In the genomic region with DNA sequence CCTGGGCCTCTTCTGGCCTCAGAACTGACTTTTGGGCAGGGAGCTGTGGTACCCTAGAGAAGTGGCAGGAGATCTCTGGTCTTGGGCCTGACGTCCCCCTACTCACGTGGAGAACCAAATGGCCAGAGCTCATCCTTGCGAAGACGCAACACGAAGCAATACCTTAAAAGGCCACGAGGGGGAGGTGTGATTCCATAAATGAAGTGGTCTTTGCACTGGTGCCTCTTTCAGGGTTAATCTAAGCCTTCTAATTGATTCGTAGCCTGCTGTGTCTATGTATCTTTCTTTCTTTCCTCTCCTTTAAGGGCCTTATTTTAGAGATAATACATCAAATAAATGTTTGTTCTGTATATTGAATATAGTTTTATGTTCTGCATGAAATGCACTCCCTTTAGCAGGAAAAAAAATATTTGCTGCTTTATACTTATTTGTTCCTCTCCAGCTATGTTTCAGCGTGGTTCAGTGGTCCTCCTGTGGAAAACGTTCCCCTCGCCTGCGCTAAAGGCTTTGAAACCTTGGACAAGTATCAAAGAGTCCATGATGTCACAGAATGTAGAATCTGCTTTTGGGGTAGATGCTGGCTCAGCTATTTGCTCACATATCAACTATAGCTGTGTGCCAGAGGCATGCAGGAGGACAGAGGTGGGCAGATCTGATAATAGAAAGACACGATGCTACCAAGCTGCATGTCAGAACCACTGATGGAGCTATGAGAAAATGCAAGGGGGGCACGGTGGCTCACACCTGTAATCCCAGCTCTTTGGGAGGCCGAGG, we compare ENCODE assay signal across 8 cellular contexts. TPM values are rescaled to one million over a fixed set of nuclear protein-coding genes. Genes with fewer than 3 reads are reported as not detected.
DNase-seq lines count a peak whose midpoint lies in the region; ATAC-seq and TF ChIP-seq lines count a peak whose summit lies in the region.

No MANE protein-coding gene starts in this region.

- no peak overlapping the region for H3K27ac ChIP-seq in coronary artery

- CTCF ChIA-PET in activated CD4-positive, alpha-beta T cell treated with anti-CD3 and anti-CD28 coated beads for 36 hours (lab: Charles Lee), result interaction anchor here (0.6 to 2.9 kb wide), 47 partner anchors 8 to 732 kb away, joined by 3 to 40 read pairs (median 4); a partner anchor contains a TSS

- 36 to 42% methylated on average over 14 of the region's 14 CpGs for WGBS in lower leg skin, 2 donors

- intact Hi-C loops in activated CD4-positive, alpha-beta T cell treated with anti-CD3 and anti-CD28 coated beads for 36 hours (cut with DNase I, micrococcal nuclease), result loop anchor here in 1 of 2 experiments (1.0 to 5.0 kb wide), 3 partner anchors 371 to 734 kb away; no protein-coding TSS in a partner anchor
- intact Hi-C loops in lower leg skin (cut with DNase I; ENCODE audit: low total_unique reads), result loop anchor here (10.0 kb wide), 1 partner anchor 370 kb away; no protein-coding TSS in a partner anchor

- H3K4me1 Mint-ChIP-seq in activated CD4-positive, alpha-beta T cell treated with anti-CD3 and anti-CD28 coated beads for 36 hours, result no peaks in the 10 kb centered on the region

- H3K4me3 ChIP-seq in coronary artery (no peak overlapping the region), lower leg skin (ENCODE audit: low read depth, poor library complexity, severe bottlenecking) (no peak overlapping the region)

- TF ChIP-seq CTCF in coronary artery (IDR thresholded peaks at IDR 0.05) (peak; percentile 83), lower leg skin (IDR thresholded peaks at IDR 0.05) (peak in 1 of 3 donors; percentile 18)

- in situ Hi-C loops in ACHN (cut with HindIII; ENCODE audit: low pct_ligation_motif_present, low pct_unique_long_range_greater_than_20kb, low sequenced_read_pairs), result no loop called here

- ATAC-seq in GM18519 (IDR thresholded peaks at IDR 0.05; ENCODE audit: low FRiP score, unreplicated experiment) (peak; percentile 82), HG03280 (IDR thresholded peaks at IDR 0.05; ENCODE audit: unreplicated experiment) (peak; percentile 87)
- peak; percentile 88 for ATAC-seq in activated CD4-positive, alpha-beta T cell treated with anti-CD3 and anti-CD28 coated beads for 36 hours

- H3K4me3 Mint-ChIP-seq in activated CD4-positive, alpha-beta T cell treated with anti-CD3 and anti-CD28 coated beads for 36 hours, result no peak overlapping the region

- H3K36me3 Mint-ChIP-seq in activated CD4-positive, alpha-beta T cell treated with anti-CD3 and anti-CD28 coated beads for 36 hours (ENCODE audit: low read depth), result no peaks in the 10 kb centered on the region

- H3K27me3 Mint-ChIP-seq in activated CD4-positive, alpha-beta T cell treated with anti-CD3 and anti-CD28 coated beads for 36 hours, result peaks cover 4% of the 10 kb centered on the region

- H3K27ac Mint-ChIP-seq in activated CD4-positive, alpha-beta T cell treated with anti-CD3 and anti-CD28 coated beads for 36 hours, result no peak overlapping the region

- no peak for TF ChIP-seq POLR2A in lower leg skin (IDR thresholded peaks at IDR 0.05)

- peaks cover 2% of the 10 kb centered on the region for H3K9me3 Mint-ChIP-seq in activated CD4-positive, alpha-beta T cell treated with anti-CD3 and anti-CD28 coated beads for 36 hours (ENCODE audit: low read depth)

- POLR2A ChIA-PET in activated CD4-positive, alpha-beta T cell treated with anti-CD3 and anti-CD28 coated beads for 36 hours (lab: Charles Lee), result interaction anchor here (0.6 kb wide), 1 partner anchor 231 kb away, joined by 3 read pairs; no protein-coding TSS in a partner anchor

- DNase-seq in ACHN, result peak; percentile 80
- peak; percentile 80 for DNase-seq in NCI-H460 (ENCODE audit: extremely low read depth, low read depth)
- peak; percentile 86 for DNase-seq in activated CD4-positive, alpha-beta T cell treated with anti-CD3 and anti-CD28 coated beads for 36 hours
- no peak for DNase-seq in coronary artery (ENCODE audit: low spot score)
- peak; percentile 58 to 90 for DNase-seq in lower leg skin (ENCODE audit: low spot score in 2 of 2)
- DNase-seq in stimulated activated CD8-positive, alpha-beta memory T cell treated with anti-CD3 and anti-CD28 coated beads, Interleukin-12 subunit alpha, Interleukin-12 subunit beta, amount 100 ng/mL, for 1 hour (ENCODE audit: low read depth), result peak; percentile 50

RNA-seq across cellular contexts. Expression of a gene that starts 41.0 kb away (rescaled TPM):
- total RNA-seq in NCI-H460 (2014; rRNA removed; shearing (Covaris generic)), result not detected in 2 replicates
- not detected in 2 replicates for polyA plus RNA-seq in NCI-H460 (2014; cell fraction: nucleus; rRNA removed)
- not detected for total RNA-seq in activated CD4-positive, alpha-beta T cell treated with anti-CD3 and anti-CD28 coated beads for 36 hours
- 1 to 10 TPM in 1 of 4 donors, under 1 TPM in 1, not detected in 2; 0.36 to 5.5 TPM for total RNA-seq in lower leg skin
